10 cellular contexts compared by ENCODE assay signal in genomic region chr13:26628706-26629105, GRCh38.
DNase-seq lines count a peak whose midpoint lies in the region; ATAC-seq lines count a peak whose summit lies in the region.
"Had no signal": no experiment of that assay in that cellular context is flagged by ENCODE, and none has a peak within 500 bp of the region (broad histone marks: within the 10 kb centered on the region; RNA-seq: fewer than 3 reads in every experiment).

No MANE protein-coding gene starts in this region.

- no peaks in the 10 kb centered on the region for H3K27me3 ChIP-seq in adipocyte (replicated peaks; ENCODE audit: control insufficient read depth, insufficient read depth, low read length)

- H3K4me1 ChIP-seq in adipocyte (ENCODE audit: control insufficient read depth, insufficient read depth, low read length), result peaks cover 3% of the 10 kb centered on the region

- H3K9ac ChIP-seq in adipocyte (ENCODE audit: low read length), result no peak overlapping the region

- no peak overlapping the region for H3K4me3 ChIP-seq in adipocyte (ENCODE audit: low read length)

- ATAC-seq in left lobe of liver (peak; percentile 80), GM18867 (IDR thresholded peaks at IDR 0.05; ENCODE audit: unreplicated experiment) (no peak), GM18498 (IDR thresholded peaks at IDR 0.05; ENCODE audit: unreplicated experiment) (no peak)

- peaks cover 27% of the 10 kb centered on the region for H3K9me3 ChIP-seq in adipocyte (ENCODE audit: control insufficient read depth, low read length)

- DNase-seq in D341Med (ENCODE audit: low spot score) (peak; percentile 74), HT-29 (ENCODE audit: low spot score) (peak; percentile 46), adipocyte (ENCODE audit: low read depth) (peak; percentile 60), left lobe of liver (ENCODE audit: low spot score) (no peak), MV-4-11 (lab: John Stamatoyannopoulos, UW) (no peak)
- DNase-seq in stimulated activated CD4-positive, alpha-beta T cell treated with anti-CD3 and anti-CD28 coated beads, Interleukin-2, amount 100 ng/mL, for 24 hours, result no peak
- DNase-seq: amniotic stem cell; stimulated activated naive CD4-positive, alpha-beta T cell treated with Interleukin-2 at 50 U/mL for 16 hours had no signal

- peaks cover 30% of the 10 kb centered on the region for H3K36me3 ChIP-seq in adipocyte (ENCODE audit: control insufficient read depth, insufficient read depth, low read length, severe bottlenecking)

Comparison
In these comparisons a context has a peak if more than half of its experiments do, and no peak if none do; other contexts are left out.
1. DNase-seq: peak in D341Med (single experiment), HT-29 (single experiment) and adipocyte (single experiment); none in left lobe of liver (single experiment), stimulated activated CD4-positive, alpha-beta T cell treated with anti-CD3 and anti-CD28 coated beads, Interleukin-2, amount 100 ng/mL, for 24 hours (0 of 2) and MV-4-11 (single experiment).